Comparison of ENCODE assay signal across 3 cellular contexts in the genomic region with DNA sequence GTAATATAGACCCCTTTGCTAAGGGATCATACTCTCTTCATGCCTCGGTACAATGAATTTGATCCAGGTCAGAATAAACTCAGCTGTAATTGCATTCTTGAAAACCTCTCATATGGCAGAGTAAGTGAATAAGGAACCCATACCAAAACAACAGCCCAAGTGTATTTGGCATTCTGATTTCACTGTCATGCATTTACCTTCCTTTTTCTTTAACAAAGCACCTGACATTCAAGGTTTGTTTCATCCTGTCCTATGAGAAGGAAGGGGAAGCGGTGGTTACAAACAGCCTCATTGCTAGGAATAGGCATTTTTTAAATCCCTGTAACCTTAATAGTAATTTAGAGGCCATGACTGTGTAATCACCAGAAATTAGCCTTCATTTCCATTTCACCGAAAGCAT.
TF ChIP-seq lines count a peak whose summit lies in the region.

No MANE protein-coding gene starts in this region.

TF ChIP-seq in GM23338, 12 proteins besides CTCF, POLR2A, EP300 and RAD21:
- TF ChIP-seq ZNF114 (CRISPR knock-in tag; IDR thresholded peaks at IDR 0.05) (no peak), EZH2phosphoT487 (IDR thresholded peaks at IDR 0.05; ENCODE audit: unreplicated experiment) (no peak), POLR2AphosphoS5 (IDR thresholded peaks at IDR 0.05; ENCODE audit: low read depth) (no peak), STAT1 (IDR thresholded peaks at IDR 0.05; ENCODE audit: unreplicated experiment) (no peak), EZH2 (IDR thresholded peaks at IDR 0.05; ENCODE audit: low read depth, unreplicated experiment) (no peak)
- TF ChIP-seq, protein P1, sequence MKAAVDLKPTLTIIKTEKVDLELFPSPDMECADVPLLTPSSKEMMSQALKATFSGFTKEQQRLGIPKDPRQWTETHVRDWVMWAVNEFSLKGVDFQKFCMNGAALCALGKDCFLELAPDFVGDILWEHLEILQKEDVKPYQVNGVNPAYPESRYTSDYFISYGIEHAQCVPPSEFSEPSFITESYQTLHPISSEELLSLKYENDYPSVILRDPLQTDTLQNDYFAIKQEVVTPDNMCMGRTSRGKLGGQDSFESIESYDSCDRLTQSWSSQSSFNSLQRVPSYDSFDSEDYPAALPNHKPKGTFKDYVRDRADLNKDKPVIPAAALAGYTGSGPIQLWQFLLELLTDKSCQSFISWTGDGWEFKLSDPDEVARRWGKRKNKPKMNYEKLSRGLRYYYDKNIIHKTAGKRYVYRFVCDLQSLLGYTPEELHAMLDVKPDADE (IDR thresholded peaks at IDR 0.05), result no peak
TF ChIP-seq in GM23338: peak in this region for 0.

TF ChIP-seq in WTC11, 78 proteins besides CTCF, POLR2A, EP300 and RAD21 (continues in another document):
- TF ChIP-seq ZBTB21 (CRISPR knock-in tag; IDR thresholded peaks at IDR 0.05; ENCODE audit: borderline replicate concordance) (no peak), EMX1 (CRISPR knock-in tag; IDR thresholded peaks at IDR 0.05) (no peak), ZNF317 (CRISPR knock-in tag; IDR thresholded peaks at IDR 0.05; ENCODE audit: borderline replicate concordance, low read depth) (no peak), ZNF396 (CRISPR knock-in tag; IDR thresholded peaks at IDR 0.05; ENCODE audit: borderline replicate concordance) (no peak), ZNF232 (CRISPR knock-in tag; IDR thresholded peaks at IDR 0.05) (no peak), CREM (CRISPR knock-in tag; IDR thresholded peaks at IDR 0.05) (no peak), NR1H2 (CRISPR knock-in tag; IDR thresholded peaks at IDR 0.05) (no peak), NFATC4 (CRISPR knock-in tag; IDR thresholded peaks at IDR 0.05) (no peak), TEAD1 (CRISPR knock-in tag; IDR thresholded peaks at IDR 0.05) (no peak), ZNF121 (CRISPR knock-in tag; IDR thresholded peaks at IDR 0.05) (no peak), GABPB1 (CRISPR knock-in tag; IDR thresholded peaks at IDR 0.05) (no peak), FOXJ3 (CRISPR knock-in tag; IDR thresholded peaks at IDR 0.05; ENCODE audit: borderline replicate concordance) (no peak), ATF3 (CRISPR knock-in tag; conservative IDR thresholded peaks at IDR 0.05) (no peak)
- TF ChIP-seq, protein P2, sequence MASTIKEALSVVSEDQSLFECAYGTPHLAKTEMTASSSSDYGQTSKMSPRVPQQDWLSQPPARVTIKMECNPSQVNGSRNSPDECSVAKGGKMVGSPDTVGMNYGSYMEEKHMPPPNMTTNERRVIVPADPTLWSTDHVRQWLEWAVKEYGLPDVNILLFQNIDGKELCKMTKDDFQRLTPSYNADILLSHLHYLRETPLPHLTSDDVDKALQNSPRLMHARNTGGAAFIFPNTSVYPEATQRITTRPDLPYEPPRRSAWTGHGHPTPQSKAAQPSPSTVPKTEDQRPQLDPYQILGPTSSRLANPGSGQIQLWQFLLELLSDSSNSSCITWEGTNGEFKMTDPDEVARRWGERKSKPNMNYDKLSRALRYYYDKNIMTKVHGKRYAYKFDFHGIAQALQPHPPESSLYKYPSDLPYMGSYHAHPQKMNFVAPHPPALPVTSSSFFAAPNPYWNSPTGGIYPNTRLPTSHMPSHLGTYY (CRISPR knock-in tag; IDR thresholded peaks at IDR 0.05), result no peak
- TF ChIP-seq, protein P3, sequence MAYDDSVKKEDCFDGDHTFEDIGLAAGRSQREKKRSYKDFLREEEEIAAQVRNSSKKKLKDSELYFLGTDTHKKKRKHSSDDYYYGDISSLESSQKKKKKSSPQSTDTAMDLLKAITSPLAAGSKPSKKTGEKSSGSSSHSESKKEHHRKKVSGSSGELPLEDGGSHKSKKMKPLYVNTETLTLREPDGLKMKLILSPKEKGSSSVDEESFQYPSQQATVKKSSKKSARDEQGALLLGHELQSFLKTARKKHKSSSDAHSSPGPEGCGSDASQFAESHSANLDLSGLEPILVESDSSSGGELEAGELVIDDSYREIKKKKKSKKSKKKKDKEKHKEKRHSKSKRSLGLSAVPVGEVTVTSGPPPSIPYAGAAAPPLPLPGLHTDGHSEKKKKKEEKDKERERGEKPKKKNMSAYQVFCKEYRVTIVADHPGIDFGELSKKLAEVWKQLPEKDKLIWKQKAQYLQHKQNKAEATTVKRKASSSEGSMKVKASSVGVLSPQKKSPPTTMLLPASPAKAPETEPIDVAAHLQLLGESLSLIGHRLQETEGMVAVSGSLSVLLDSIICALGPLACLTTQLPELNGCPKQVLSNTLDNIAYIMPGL (CRISPR knock-in tag; IDR thresholded peaks at IDR 0.05), result no peak
- TF ChIP-seq, protein P4, sequence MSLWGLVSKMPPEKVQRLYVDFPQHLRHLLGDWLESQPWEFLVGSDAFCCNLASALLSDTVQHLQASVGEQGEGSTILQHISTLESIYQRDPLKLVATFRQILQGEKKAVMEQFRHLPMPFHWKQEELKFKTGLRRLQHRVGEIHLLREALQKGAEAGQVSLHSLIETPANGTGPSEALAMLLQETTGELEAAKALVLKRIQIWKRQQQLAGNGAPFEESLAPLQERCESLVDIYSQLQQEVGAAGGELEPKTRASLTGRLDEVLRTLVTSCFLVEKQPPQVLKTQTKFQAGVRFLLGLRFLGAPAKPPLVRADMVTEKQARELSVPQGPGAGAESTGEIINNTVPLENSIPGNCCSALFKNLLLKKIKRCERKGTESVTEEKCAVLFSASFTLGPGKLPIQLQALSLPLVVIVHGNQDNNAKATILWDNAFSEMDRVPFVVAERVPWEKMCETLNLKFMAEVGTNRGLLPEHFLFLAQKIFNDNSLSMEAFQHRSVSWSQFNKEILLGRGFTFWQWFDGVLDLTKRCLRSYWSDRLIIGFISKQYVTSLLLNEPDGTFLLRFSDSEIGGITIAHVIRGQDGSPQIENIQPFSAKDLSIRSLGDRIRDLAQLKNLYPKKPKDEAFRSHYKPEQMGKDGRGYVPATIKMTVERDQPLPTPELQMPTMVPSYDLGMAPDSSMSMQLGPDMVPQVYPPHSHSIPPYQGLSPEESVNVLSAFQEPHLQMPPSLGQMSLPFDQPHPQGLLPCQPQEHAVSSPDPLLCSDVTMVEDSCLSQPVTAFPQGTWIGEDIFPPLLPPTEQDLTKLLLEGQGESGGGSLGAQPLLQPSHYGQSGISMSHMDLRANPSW (CRISPR knock-in tag; conservative IDR thresholded peaks at IDR 0.05; ENCODE audit: low read depth), result no peak

TF ChIP-seq in H1, 55 proteins besides CTCF, POLR2A, EP300 and RAD21:
- TF ChIP-seq ZNF274 (IDR thresholded peaks at IDR 0.05; ENCODE audit: borderline replicate concordance, extremely low read depth, low read length), result no peak
- TF ChIP-seq TBP (IDR thresholded peaks at IDR 0.05; ENCODE audit: low read depth, low read length), result no peak
